In genomic region chr4:160142579-160142978, GRCh38 we compare ENCODE assay signal across 15 cellular contexts.
DNase-seq lines count a peak whose midpoint lies in the region; ATAC-seq lines count a peak whose summit lies in the region.
"Had no signal": no experiment of that assay in that cellular context is flagged by ENCODE, and none has a peak within 500 bp of the region (broad histone marks: within the 10 kb centered on the region; RNA-seq: fewer than 3 reads in every experiment).

No MANE protein-coding gene starts in this region.

- no peak for DNase-seq in substantia nigra (lab: John Stamatoyannopoulos, UW)
- no peak for DNase-seq in activated T-cell treated with anti-CD3 and anti-CD28 coated beads, Interleukin-2, amount 50 U/mL, for 72 hours
- no peak for DNase-seq in head of caudate nucleus
- no peak for DNase-seq in NCI-H2227 treated with DMSO at 0.1 percent for 48 hours (lab: John Stamatoyannopoulos, UW)
- DNase-seq: AML-193; immature natural killer cell; naive thymus-derived CD8-positive, alpha-beta T cell; NCI-H187; RPMI8226; stimulated activated naive CD4-positive, alpha-beta T cell had no signal

- no peak overlapping the region for H3K4me3 Mint-ChIP-seq in activated T-cell treated with anti-CD3 and anti-CD28 coated beads, Interleukin-2, amount 50 U/mL, for 72 hours
- H3K4me3 Mint-ChIP-seq: activated T-helper 17 cell treated with anti-CD3 and anti-CD28 coated beads, Interleukin-2, amount 50 U/mL, for 72 hours; immature natural killer cell; naive thymus-derived CD8-positive, alpha-beta T cell had no signal

- no peaks in the 10 kb centered on the region for H3K4me1 Mint-ChIP-seq in activated T-cell treated with anti-CD3 and anti-CD28 coated beads, Interleukin-2, amount 50 U/mL, for 72 hours (ENCODE audit: low read depth)
- H3K4me1 Mint-ChIP-seq: activated T-helper 17 cell treated with anti-CD3 and anti-CD28 coated beads, Interleukin-2, amount 50 U/mL, for 72 hours; immature natural killer cell; naive thymus-derived CD8-positive, alpha-beta T cell had no signal

- H3K9me3 Mint-ChIP-seq in activated T-cell treated with anti-CD3 and anti-CD28 coated beads, Interleukin-2, amount 50 U/mL, for 72 hours = peaks cover 3% of the 10 kb centered on the region in 2 donors

- intact Hi-C loops in head of caudate nucleus (cut with DNase I) = no loop called here

- H3K27me3 Mint-ChIP-seq in activated T-cell treated with anti-CD3 and anti-CD28 coated beads, Interleukin-2, amount 50 U/mL, for 72 hours (ENCODE audit: low read depth) = no peaks in the 10 kb centered on the region
- H3K27me3 Mint-ChIP-seq: activated T-helper 17 cell treated with anti-CD3 and anti-CD28 coated beads, Interleukin-2, amount 50 U/mL, for 72 hours; naive thymus-derived CD8-positive, alpha-beta T cell had no signal

- no peak overlapping the region for H3K27ac ChIP-seq in substantia nigra (ENCODE audit: low read depth, low read length, poor library complexity, severe bottlenecking)

- ATAC-seq in GM18498 (IDR thresholded peaks at IDR 0.05; ENCODE audit: unreplicated experiment) (peak; percentile 99), GM19455 (IDR thresholded peaks at IDR 0.05; ENCODE audit: unreplicated experiment) (peak; percentile 94), HG02852 (IDR thresholded peaks at IDR 0.05; ENCODE audit: unreplicated experiment) (peak; percentile 99), HG03521 (IDR thresholded peaks at IDR 0.05; ENCODE audit: unreplicated experiment) (peak; percentile 90)
- no peak for ATAC-seq in activated T-cell treated with anti-CD3 and anti-CD28 coated beads, Interleukin-2, amount 50 U/mL, for 72 hours (replicated peaks in 1 of 2)
- ATAC-seq: activated T-helper 17 cell treated with anti-CD3 and anti-CD28 coated beads, Interleukin-2, amount 50 U/mL, for 72 hours; naive thymus-derived CD8-positive, alpha-beta T cell had no signal

- no peaks in the 10 kb centered on the region for H3K36me3 Mint-ChIP-seq in activated T-cell treated with anti-CD3 and anti-CD28 coated beads, Interleukin-2, amount 50 U/mL, for 72 hours (ENCODE audit: insufficient read depth in 2 of 2)
- H3K36me3 Mint-ChIP-seq: immature natural killer cell had no signal

- H3K27ac Mint-ChIP-seq in activated T-cell treated with anti-CD3 and anti-CD28 coated beads, Interleukin-2, amount 50 U/mL, for 72 hours = no peak overlapping the region
- H3K27ac Mint-ChIP-seq: activated T-helper 17 cell treated with anti-CD3 and anti-CD28 coated beads, Interleukin-2, amount 50 U/mL, for 72 hours; immature natural killer cell; naive thymus-derived CD8-positive, alpha-beta T cell had no signal

Comparison
In these comparisons a context has a peak if more than half of its experiments do, and no peak if none do; other contexts are left out.
1. ATAC-seq: peak in GM18498 (single experiment), GM19455 (single experiment), HG02852 (single experiment) and HG03521 (single experiment); none in activated T-cell treated with anti-CD3 and anti-CD28 coated beads, Interleukin-2, amount 50 U/mL, for 72 hours (0 of 2).